29 cellular contexts compared by ENCODE assay signal in genomic region chr5:179799644-179799973, GRCh38. TPM values are rescaled to one million over a fixed set of nuclear protein-coding genes. Genes with fewer than 3 reads are reported as not detected.
DNase-seq lines count a peak whose midpoint lies in the region; ATAC-seq, FAIRE-seq and TF ChIP-seq lines count a peak whose summit lies in the region.
"Had no signal": no experiment of that assay in that cellular context is flagged by ENCODE, and none has a peak within 500 bp of the region (broad histone marks: within the 10 kb centered on the region; RNA-seq: fewer than 3 reads in every experiment).

No MANE protein-coding gene starts in this region.

- peak overlapping the region in 2 of 3 donors; percentile 26 to 69 for H3K27ac Mint-ChIP-seq in CD4-positive, CD25-positive, alpha-beta regulatory T cell
- peak overlapping the region; percentile 26 for H3K27ac Mint-ChIP-seq in astrocyte (ENCODE audit: unreplicated experiment)
- H3K27ac Mint-ChIP-seq: GM23338, IgD-negative memory B cell had no signal

- H2BK5ac ChIP-seq in IMR-90 (ENCODE audit: low read depth, low read length, poor library complexity, severe bottlenecking) = no peak overlapping the region

- no peak for ATAC-seq in CD4-positive, CD25-positive, alpha-beta regulatory T cell (ENCODE audit: low read depth in 2 of 2)
- no peak for ATAC-seq in IMR-90 (ENCODE audit: low read depth)
- no peak for ATAC-seq in activated T-cell treated with anti-CD3 and anti-CD28 coated beads, Interleukin-2, amount 50 U/mL, for 4 hours
- no peak for ATAC-seq in HG03469 (IDR thresholded peaks at IDR 0.05; ENCODE audit: unreplicated experiment)
- ATAC-seq: GM12878, GM23338 had no signal

- H3K4me1 Mint-ChIP-seq in CD4-positive, CD25-positive, alpha-beta regulatory T cell = peaks cover 0 to 40% (median 18%) of the 10 kb centered on the region in 4 donors
- H3K4me1 Mint-ChIP-seq in astrocyte (ENCODE audit: low read depth, unreplicated experiment) = peaks cover 13% of the 10 kb centered on the region
- peaks cover 36% of the 10 kb centered on the region for H3K4me1 Mint-ChIP-seq in activated T-cell treated with anti-CD3 and anti-CD28 coated beads, Interleukin-2, amount 50 U/mL, for 4 hours (ENCODE audit: low read depth)

- peaks cover 0 to 3% (median 0%) of the 10 kb centered on the region in 7 donors for H3K9me3 Mint-ChIP-seq in CD4-positive, CD25-positive, alpha-beta regulatory T cell
- no peaks in the 10 kb centered on the region for H3K9me3 Mint-ChIP-seq in astrocyte (ENCODE audit: unreplicated experiment)
- no peaks in the 10 kb centered on the region for H3K9me3 Mint-ChIP-seq in activated T-cell treated with anti-CD3 and anti-CD28 coated beads, Interleukin-2, amount 50 U/mL, for 4 hours
- H3K9me3 Mint-ChIP-seq: CD4-positive, alpha-beta memory T cell; GM23338; H9; IgD-negative memory B cell had no signal

- no peak for TF ChIP-seq POLR2A in IMR-90 (IDR thresholded peaks at IDR 0.05; ENCODE audit: low read depth, low read length)

- H3K9ac ChIP-seq in IMR-90 (ENCODE audit: low read depth, low read length) (no peak overlapping the region), astrocyte (ENCODE audit: low read length) (no peak overlapping the region)
- H3K9ac ChIP-seq: KMS-11 had no signal

- no peak overlapping the region for H2BK120ac ChIP-seq in IMR-90 (ENCODE audit: low read depth, low read length)

- BruUV-seq in IMR-90 (replicated peaks; lab: Mats Ljungman, UMichigan) = no TSS peak

- H3K79me2 ChIP-seq in astrocyte (ENCODE audit: insufficient read depth, low read length) (peaks cover 28% of the 10 kb centered on the region), osteoblast (ENCODE audit: insufficient read depth, low read length) (peaks cover 30% of the 10 kb centered on the region)

- H3K23ac ChIP-seq in IMR-90 (ENCODE audit: low read depth, low read length) = no peak overlapping the region

- no peak overlapping the region for H3K4me3 ChIP-seq in CD4-positive, CD25-positive, alpha-beta regulatory T cell (ENCODE audit: low read depth, low read length)
- no peak overlapping the region for H3K4me3 ChIP-seq in IMR-90 (ENCODE audit: insufficient read depth, low read depth, low read length)
- H3K4me3 ChIP-seq in astrocyte (ENCODE audit: insufficient read depth, low read depth, low read length) = no peak overlapping the region
- no peak overlapping the region for H3K4me3 ChIP-seq in osteoblast (ENCODE audit: insufficient read depth, low read length)
- H3K4me3 ChIP-seq: GM12878, GM23338, SK-N-MC had no signal

- no peak overlapping the region for H3K18ac ChIP-seq in IMR-90 (ENCODE audit: low read depth, low read length)

- POLR2A ChIA-PET in IMR-90 (lab: Charles Lee; ENCODE audit: unreplicated experiment) = no interaction called here

- H3K14ac ChIP-seq in IMR-90 (replicated peaks; ENCODE audit: low read depth, low read length) = no peak overlapping the region

- 70% methylated on average over 2 of the region's 5 CpGs; no CpG with 5 or more reads in 1 of the 2 experiments for WGBS in IMR-90 (ENCODE audit: extremely low coverage in 2 of 2, insufficient read length in 1 of 2), 2 experiments

- no peak overlapping the region for H2BK15ac ChIP-seq in IMR-90 (ENCODE audit: low read depth, low read length)

- H2BK20ac ChIP-seq in IMR-90 (ENCODE audit: low read depth, low read length) = no peak overlapping the region

- H4K20me1 ChIP-seq in IMR-90 (ENCODE audit: insufficient read depth, low read length) = peaks cover 42% of the 10 kb centered on the region
- H4K20me1 ChIP-seq in astrocyte (ENCODE audit: insufficient read depth, low read length) = peaks cover 63% of the 10 kb centered on the region
- H4K20me1 ChIP-seq in osteoblast (ENCODE audit: insufficient read depth, low read length) = peaks cover 26% of the 10 kb centered on the region

- no peaks in the 10 kb centered on the region for H3K27me3 Mint-ChIP-seq in CD4-positive, CD25-positive, alpha-beta regulatory T cell
- no peaks in the 10 kb centered on the region for H3K27me3 Mint-ChIP-seq in astrocyte (ENCODE audit: low read depth, unreplicated experiment)
- H3K27me3 Mint-ChIP-seq in activated T-cell treated with anti-CD3 and anti-CD28 coated beads, Interleukin-2, amount 50 U/mL, for 4 hours (ENCODE audit: low read depth) = no peaks in the 10 kb centered on the region
- H3K27me3 Mint-ChIP-seq: CD4-positive, alpha-beta memory T cell; IgD-negative memory B cell had no signal

- FAIRE-seq in astrocyte (lab: Jason Lieb, UNC) = no peak
- FAIRE-seq: GM12878, HTR-8/SVneo had no signal

- intact Hi-C loops in IMR-90 (cut with micrococcal nuclease) = no loop called here

- no peak overlapping the region for H3K4ac ChIP-seq in IMR-90 (ENCODE audit: low read depth, low read length)

- H3K56ac ChIP-seq in IMR-90 (ENCODE audit: extremely low read depth, insufficient read depth, low read length) = no peak overlapping the region

- in situ Hi-C loops in IMR-90 (cut with MboI; ENCODE audit: low sequenced_read_pairs) = no loop called here

- H3K27ac ChIP-seq in CD4-positive, CD25-positive, alpha-beta regulatory T cell (ENCODE audit: insufficient read depth, low read length, poor library complexity, severe bottlenecking) = no peak overlapping the region
- H3K27ac ChIP-seq in IMR-90 (ENCODE audit: insufficient read depth, low read length) = no peak overlapping the region
- H3K27ac ChIP-seq in astrocyte (ENCODE audit: low read depth, low read length) = no peak overlapping the region
- no peak overlapping the region for H3K27ac ChIP-seq in osteoblast (ENCODE audit: low read depth, low read length)
- H3K27ac ChIP-seq: KMS-11, SK-N-MC had no signal

- no peak overlapping the region for H4K91ac ChIP-seq in IMR-90 (ENCODE audit: insufficient read depth, low read depth, low read length)

- H2AK5ac ChIP-seq in IMR-90 (ENCODE audit: low read depth, low read length) = no peak overlapping the region

- no peak overlapping the region for H3K4me2 ChIP-seq in IMR-90 (ENCODE audit: low read depth, low read length)
- H3K4me2 ChIP-seq in astrocyte (ENCODE audit: low read length) = no peak overlapping the region
- no peak overlapping the region for H3K4me2 ChIP-seq in osteoblast (ENCODE audit: insufficient read depth, low read length)
- H3K4me2 ChIP-seq: GM23338, KMS-11 had no signal

- peak overlapping the region in 1 of 4 donors; percentile 82 for H3K4me3 Mint-ChIP-seq in CD4-positive, CD25-positive, alpha-beta regulatory T cell
- H3K4me3 Mint-ChIP-seq in astrocyte (ENCODE audit: unreplicated experiment) = no peak overlapping the region
- no peak overlapping the region for H3K4me3 Mint-ChIP-seq in activated T-cell treated with anti-CD3 and anti-CD28 coated beads, Interleukin-2, amount 50 U/mL, for 4 hours
- H3K4me3 Mint-ChIP-seq: GM23338 had no signal

- no peak for DNase-seq in CD4-positive, CD25-positive, alpha-beta regulatory T cell
- no peak for DNase-seq in IMR-90
- DNase-seq in astrocyte (ENCODE audit: low read depth) = no peak
- peak; percentile 77 for DNase-seq in osteoblast (ENCODE audit: insufficient read length, low spot score, missing footprints)
- DNase-seq in pons (ENCODE audit: low spot score) = no peak
- no peak for DNase-seq in activated T-cell treated with anti-CD3 and anti-CD28 coated beads, Interleukin-2, amount 50 U/mL, for 4 hours
- no peak for DNase-seq in NCI-H526 (lab: John Stamatoyannopoulos, UW)
- DNase-seq: Caco-2; CD4-positive, alpha-beta memory T cell; DMS 273 treated with DMSO at 0.1 percent for 48 hours; DMS79; EL; GDM1; H9; NCI-H1048; NCI-H1417; NCI-H1694; NCI-H2029 treated with DMSO at 0.1 percent for 48 hours; NCI-H446 treated with DMSO at 0.1 percent for 48 hours; NCI-H526 treated with DMSO at 0.1 percent for 48 hours; RPMI8226; SHP77 treated with DMSO at 0.1 percent for 48 hours had no signal

- dilution Hi-C loops in IMR-90 (cut with HindIII; ENCODE audit: low sequenced_read_pairs, unreplicated experiment) = no loop called here

- no peaks in the 10 kb centered on the region for H3K9me3 ChIP-seq in CD4-positive, CD25-positive, alpha-beta regulatory T cell (ENCODE audit: control insufficient read depth in 2 of 2, low read length in 2 of 2)
- no peaks in the 10 kb centered on the region for H3K9me3 ChIP-seq in IMR-90 (ENCODE audit: control insufficient read depth, insufficient read depth, low read length)
- H3K9me3 ChIP-seq in astrocyte (ENCODE audit: insufficient read depth, low read depth, low read length) = no peaks in the 10 kb centered on the region
- no peaks in the 10 kb centered on the region for H3K9me3 ChIP-seq in osteoblast (ENCODE audit: low read depth, low read length)
- H3K9me3 ChIP-seq: Caco-2 had no signal

- no peak for TF ChIP-seq RAD21 in IMR-90 (IDR thresholded peaks at IDR 0.05; ENCODE audit: low read length)

- CTCF ChIA-PET in IMR-90 (lab: Yijun Ruan, JAX) = no interaction called here

- peaks cover 34% of the 10 kb centered on the region for H3K4me1 ChIP-seq in CD4-positive, CD25-positive, alpha-beta regulatory T cell (ENCODE audit: control insufficient read depth, insufficient read depth, low read length, poor library complexity, severe bottlenecking)
- H3K4me1 ChIP-seq in IMR-90 (ENCODE audit: control insufficient read depth, insufficient read depth, low read length) (peaks cover 20% of the 10 kb centered on the region), astrocyte (ENCODE audit: insufficient read depth, low read length) (peaks cover 22% of the 10 kb centered on the region), osteoblast (ENCODE audit: insufficient read depth, low read length) (peaks cover 21% of the 10 kb centered on the region)

- peaks cover 20 to 47% of the 10 kb centered on the region in 2 experiments for H3K79me1 ChIP-seq in IMR-90 (ENCODE audit: low read depth in 1 of 2, low read length in 2 of 2)

- no peak overlapping the region for H4K8ac ChIP-seq in IMR-90 (ENCODE audit: low read depth in 2 of 2, low read length in 2 of 2)

- TF ChIP-seq CTCF in IMR-90 (conservative IDR thresholded peaks at IDR 0.05; ENCODE audit: low read depth, low read length) (no peak), astrocyte (IDR thresholded peaks at IDR 0.05; ENCODE audit: insufficient read depth, low read depth, low read length) (no peak), osteoblast (IDR thresholded peaks at IDR 0.05; ENCODE audit: extremely low read depth, low read depth, low read length) (no peak)

- peak overlapping the region; percentile 36 for H2AK9ac ChIP-seq in IMR-90 (replicated peaks; ENCODE audit: low read depth, low read length, poor library complexity)

- H3K9me1 ChIP-seq in IMR-90 (ENCODE audit: insufficient read depth, low read length) = 0 out of 2 replicates have a peak, but pooled peaks cover 2% of the 10 kb centered on the region

- H3K27me3 ChIP-seq in CD4-positive, CD25-positive, alpha-beta regulatory T cell (ENCODE audit: control insufficient read depth, insufficient read depth, low read length) = no peaks in the 10 kb centered on the region
- H3K27me3 ChIP-seq in IMR-90 (ENCODE audit: control insufficient read depth, insufficient read depth, low read length) = no peaks in the 10 kb centered on the region
- H3K27me3 ChIP-seq in astrocyte (ENCODE audit: insufficient read depth, low read length) = no peaks in the 10 kb centered on the region
- H3K27me3 ChIP-seq in osteoblast (ENCODE audit: insufficient read depth, low read length) = no peaks in the 10 kb centered on the region

- no peak overlapping the region for H4K5ac ChIP-seq in IMR-90 (ENCODE audit: low read depth, low read length)

- H3K36me3 Mint-ChIP-seq in CD4-positive, CD25-positive, alpha-beta regulatory T cell = peaks cover 21% of the 10 kb centered on the region
- H3K36me3 Mint-ChIP-seq in astrocyte (ENCODE audit: low read depth, unreplicated experiment) = peaks cover 17% of the 10 kb centered on the region
- peaks cover 10% of the 10 kb centered on the region for H3K36me3 Mint-ChIP-seq in activated T-cell treated with anti-CD3 and anti-CD28 coated beads, Interleukin-2, amount 50 U/mL, for 4 hours (ENCODE audit: insufficient read depth)

- peaks cover 11% of the 10 kb centered on the region for H3K36me3 ChIP-seq in CD4-positive, CD25-positive, alpha-beta regulatory T cell (ENCODE audit: control insufficient read depth, insufficient read depth, low read length)
- H3K36me3 ChIP-seq in IMR-90 (ENCODE audit: control insufficient read depth, insufficient read depth, low read length) (peaks cover 51% of the 10 kb centered on the region), astrocyte (ENCODE audit: insufficient read depth, low read length) (no peaks in the 10 kb centered on the region), osteoblast (ENCODE audit: insufficient read depth, low read length) (peaks cover 35% of the 10 kb centered on the region)

- no peak overlapping the region for H2AFZ ChIP-seq in IMR-90 (replicated peaks; ENCODE audit: low read length, poor library complexity)
- no peak overlapping the region for H2AFZ ChIP-seq in astrocyte (ENCODE audit: low read depth, low read length)
- H2AFZ ChIP-seq in osteoblast (ENCODE audit: low read length) = no peak overlapping the region
- H2AFZ ChIP-seq: GM23338 had no signal

RNA-seq across cellular contexts. Expression of gene LTC4S, which starts 5.8 kb away (rescaled TPM):
- 2.8 TPM for total RNA-seq in CD4-positive, CD25-positive, alpha-beta regulatory T cell
- 1 to 10 TPM in 2 of 4 donors, under 1 TPM in 2; 0.48 to 4.3 (median 1.3) TPM for polyA plus RNA-seq in CD4-positive, CD25-positive, alpha-beta regulatory T cell
- total RNA-seq in IMR-90 (2012; rRNA removed) (not detected in 2 replicates), astrocyte (1.2 and 1.3 TPM in 2 replicates), osteoblast (1.4 and 1.5 TPM in 2 replicates)
- polyA plus RNA-seq in IMR-90 (2012; rRNA removed) = 0.72 and 1.9 TPM in 2 replicates
- 1.3 and 3.2 TPM in 2 replicates for polyA plus RNA-seq in IMR-90 (2012; cell fraction: cytosol; rRNA removed)
- polyA plus RNA-seq in IMR-90 (2012; cell fraction: nucleus; rRNA removed; ENCODE audit: low replicate concordance) = 2.3 and 12.6 TPM in 2 replicates
- total RNA-seq in activated T-cell treated with anti-CD3 and anti-CD28 coated beads, Interleukin-2, amount 50 U/mL, for 4 hours = 1 to 10 TPM in 1 of 3 donors, under 1 TPM in 2; 0.37 to 2.3 (median 0.61) TPM

RNA-seq across cellular contexts. Expression of gene MGAT4B, which starts 7.1 kb away (rescaled TPM):
- total RNA-seq in CD4-positive, CD25-positive, alpha-beta regulatory T cell = 134 TPM
- polyA plus RNA-seq in CD4-positive, CD25-positive, alpha-beta regulatory T cell = 10 to 100 TPM; 11.9 to 18.0 (median 13.8) TPM
- total RNA-seq in IMR-90 (2012; rRNA removed) (53.9 and 73.7 TPM in 2 replicates), astrocyte (179 and 193 TPM in 2 replicates), osteoblast (90.5 and 95.9 TPM in 2 replicates)
- 155 and 164 TPM in 2 replicates for polyA plus RNA-seq in IMR-90 (2012; rRNA removed)
- 148 and 266 TPM in 2 replicates for polyA plus RNA-seq in IMR-90 (2012; cell fraction: cytosol; rRNA removed)
- 388 and 999 TPM in 2 replicates for polyA plus RNA-seq in IMR-90 (2012; cell fraction: nucleus; rRNA removed; ENCODE audit: low replicate concordance)
- total RNA-seq in activated T-cell treated with anti-CD3 and anti-CD28 coated beads, Interleukin-2, amount 50 U/mL, for 4 hours = 10 to 100 TPM; 43.6 to 63.7 (median 54.5) TPM

RNA-seq across cellular contexts. Expression of gene SQSTM1, which starts 21.1 kb away (rescaled TPM):
- total RNA-seq in CD4-positive, CD25-positive, alpha-beta regulatory T cell = 615 TPM
- 100 to 1,000 TPM; 219 to 283 (median 237) TPM for polyA plus RNA-seq in CD4-positive, CD25-positive, alpha-beta regulatory T cell
- total RNA-seq in IMR-90 (2012; rRNA removed) (168 and 184 TPM in 2 replicates), astrocyte (215 and 262 TPM in 2 replicates), osteoblast (826 and 992 TPM in 2 replicates)
- 152 and 201 TPM in 2 replicates for polyA plus RNA-seq in IMR-90 (2012; rRNA removed)
- polyA plus RNA-seq in IMR-90 (2012; cell fraction: cytosol; rRNA removed) = 153 and 219 TPM in 2 replicates
- polyA plus RNA-seq in IMR-90 (2012; cell fraction: nucleus; rRNA removed; ENCODE audit: low replicate concordance) = 377 and 407 TPM in 2 replicates
- total RNA-seq in activated T-cell treated with anti-CD3 and anti-CD28 coated beads, Interleukin-2, amount 50 U/mL, for 4 hours = 100 to 1,000 TPM; 109 to 141 (median 111) TPM

RNA-seq across cellular contexts. Expression of gene MRNIP, which starts 59.0 kb away (rescaled TPM):
- 46.4 TPM for total RNA-seq in CD4-positive, CD25-positive, alpha-beta regulatory T cell
- polyA plus RNA-seq in CD4-positive, CD25-positive, alpha-beta regulatory T cell = 10 to 100 TPM; 10.2 to 18.5 (median 17.2) TPM
- total RNA-seq in IMR-90 (2012; rRNA removed) = 6.6 and 7.2 TPM in 2 replicates
- 20.3 and 24.7 TPM in 2 replicates for polyA plus RNA-seq in IMR-90 (2012; rRNA removed)
- polyA plus RNA-seq in IMR-90 (2012; cell fraction: cytosol; rRNA removed) = 9.9 and 11.2 TPM in 2 replicates
- 140 and 168 TPM in 2 replicates for polyA plus RNA-seq in IMR-90 (2012; cell fraction: nucleus; rRNA removed; ENCODE audit: low replicate concordance)
- 19.9 and 20.7 TPM in 2 replicates for total RNA-seq in astrocyte
- total RNA-seq in osteoblast = 10.1 and 12.7 TPM in 2 replicates
- total RNA-seq in activated T-cell treated with anti-CD3 and anti-CD28 coated beads, Interleukin-2, amount 50 U/mL, for 4 hours = 10 to 100 TPM; 14.9 to 16.1 (median 16.0) TPM
